Comparison of ENCODE assay signal across 13 cellular contexts in the genomic region with DNA sequence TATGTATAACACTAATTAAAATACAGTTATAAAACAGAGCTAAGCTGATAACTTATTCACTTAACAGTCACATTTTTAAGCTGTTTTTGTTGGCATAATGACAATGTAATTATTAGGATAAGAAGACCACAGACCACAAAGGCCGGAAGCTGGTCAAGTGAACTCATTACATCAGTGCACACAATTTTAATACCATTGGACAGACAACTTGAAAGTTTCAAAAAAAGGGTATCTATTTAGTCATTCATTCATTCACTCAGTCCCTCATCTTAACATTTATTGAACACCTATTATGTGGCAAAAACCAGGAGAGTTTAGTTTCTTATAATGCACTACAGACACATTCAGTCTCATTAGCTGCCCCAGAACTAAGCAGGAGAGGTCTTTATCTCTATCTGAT. TPM values are rescaled to one million over a fixed set of nuclear protein-coding genes. Genes with fewer than 3 reads are reported as not detected.
DNase-seq lines count a peak whose midpoint lies in the region; ATAC-seq and TF ChIP-seq lines count a peak whose summit lies in the region.
"Had no signal": no experiment of that assay in that cellular context is flagged by ENCODE, and none has a peak within 500 bp of the region (broad histone marks: within the 10 kb centered on the region; RNA-seq: fewer than 3 reads in every experiment).

No MANE protein-coding gene starts in this region.

- intact Hi-C loops in activated B cell treated with CpG ODN at 0.5 μM for 24 hours (cut with micrococcal nuclease): no loop called here
- intact Hi-C loops in body of pancreas (cut with DNase I): no loop called here

- no peaks in the 10 kb centered on the region for H3K27me3 ChIP-seq in MG63
- H3K27me3 ChIP-seq in body of pancreas: no peaks in the 10 kb centered on the region
- H3K27me3 ChIP-seq: cardiac muscle cell had no signal

- no peak for TF ChIP-seq CTCF in activated B cell treated with CpG ODN at 0.5 μM for 24 hours (IDR thresholded peaks at IDR 0.05)
- TF ChIP-seq CTCF in fibroblast of the aortic adventitia (IDR thresholded peaks at IDR 0.05; ENCODE audit: insufficient read depth, low read length): no peak
- TF ChIP-seq CTCF in body of pancreas (IDR thresholded peaks at IDR 0.05): no peak

- WGBS in body of pancreas, 2 donors: 43 to 55% methylated on average over 1 of the region's 1 CpG

- H3K36me3 ChIP-seq in MG63 (no peaks in the 10 kb centered on the region), body of pancreas (replicated peaks in 1 of 2; ENCODE audit: insufficient read depth in 1 of 2, low read depth in 2 of 2) (no peaks in the 10 kb centered on the region)
- H3K36me3 ChIP-seq: cardiac muscle cell, lower lobe of right lung had no signal

- POLR2A ChIA-PET in activated B cell treated with CpG ODN at 0.5 μM for 24 hours (lab: Charles Lee): interaction anchor here (0.6 to 0.7 kb wide), 2 partner anchors 10 to 824 kb away, joined by 3 read pairs; no protein-coding TSS in a partner anchor
- POLR2A ChIA-PET in naive thymus-derived CD8-positive, alpha-beta T cell (lab: Charles Lee): no interaction called here

- no peak for TF ChIP-seq POLR2A in body of pancreas (IDR thresholded peaks at IDR 0.05)

- H3K9me3 Mint-ChIP-seq in activated B cell treated with CpG ODN at 0.5 μM for 24 hours: no peaks in the 10 kb centered on the region
- no peaks in the 10 kb centered on the region for H3K9me3 Mint-ChIP-seq in naive thymus-derived CD8-positive, alpha-beta T cell

- H3K27me3 Mint-ChIP-seq in activated B cell treated with CpG ODN at 0.5 μM for 24 hours: no peaks in the 10 kb centered on the region
- H3K27me3 Mint-ChIP-seq in naive thymus-derived CD8-positive, alpha-beta T cell: no peaks in the 10 kb centered on the region

- DNase-seq in CMK (ENCODE audit: low read depth): peak; percentile 73
- peak; percentile 55 for DNase-seq in HT1080 (ENCODE audit: low read depth)
- DNase-seq in activated B cell treated with CpG ODN at 0.5 μM for 24 hours: no peak
- DNase-seq in fibroblast of the aortic adventitia (ENCODE audit: low read depth): peak; percentile 33
- DNase-seq in NCI-H1436 (lab: John Stamatoyannopoulos, UW): no peak
- no peak for DNase-seq in MG63
- DNase-seq in body of pancreas: no peak
- DNase-seq in naive thymus-derived CD8-positive, alpha-beta T cell: no peak
- DNase-seq: activated CD4-positive, alpha-beta T cell treated with anti-CD3 and anti-CD28 coated beads, Interleukin-2, amount 50 U/mL, for 1 hour; lower lobe of right lung; NCI-H1436 treated with DMSO at 0.1 percent for 48 hours had no signal

- ATAC-seq in activated B cell treated with CpG ODN at 0.5 μM for 24 hours (ENCODE audit: low read depth): no peak
- no peak for ATAC-seq in body of pancreas
- ATAC-seq in naive thymus-derived CD8-positive, alpha-beta T cell: no peak
- ATAC-seq: lower lobe of right lung, Panc1 had no signal

- H3K9me3 ChIP-seq in MG63 (no peaks in the 10 kb centered on the region), body of pancreas (no peaks in the 10 kb centered on the region)
- H3K9me3 ChIP-seq: lower lobe of right lung had no signal

- H3K4me1 ChIP-seq in body of pancreas: peaks cover 29% of the 10 kb centered on the region

- peak overlapping the region; percentile 6 for H3K4me3 Mint-ChIP-seq in activated B cell treated with CpG ODN at 0.5 μM for 24 hours
- peak overlapping the region in 3 of 10 donors; percentile 11 to 51 (median 17) for H3K4me3 Mint-ChIP-seq in naive thymus-derived CD8-positive, alpha-beta T cell

- no peak overlapping the region for H3K27ac Mint-ChIP-seq in activated B cell treated with CpG ODN at 0.5 μM for 24 hours
- peak overlapping the region in 2 of 10 donors; percentile 14 to 45 for H3K27ac Mint-ChIP-seq in naive thymus-derived CD8-positive, alpha-beta T cell

- no peak overlapping the region for H3K4me3 ChIP-seq in fibroblast of the aortic adventitia (ENCODE audit: low read depth, low read length)
- no peak overlapping the region for H3K4me3 ChIP-seq in MG63
- no peak overlapping the region for H3K4me3 ChIP-seq in body of pancreas
- H3K4me3 ChIP-seq: cardiac muscle cell, lower lobe of right lung had no signal

- H3K36me3 Mint-ChIP-seq in activated B cell treated with CpG ODN at 0.5 μM for 24 hours (ENCODE audit: low read depth): peaks cover 2% of the 10 kb centered on the region
- H3K36me3 Mint-ChIP-seq in naive thymus-derived CD8-positive, alpha-beta T cell: peaks cover 0 to 3% (median 0%) of the 10 kb centered on the region in 3 donors

- CTCF ChIA-PET in activated B cell treated with CpG ODN at 0.5 μM for 24 hours (lab: Charles Lee): no interaction called here

- peaks cover 82% of the 10 kb centered on the region for H3K4me1 Mint-ChIP-seq in activated B cell treated with CpG ODN at 0.5 μM for 24 hours
- peaks cover 38 to 86% (median 76%) of the 10 kb centered on the region in 4 donors for H3K4me1 Mint-ChIP-seq in naive thymus-derived CD8-positive, alpha-beta T cell

- no peak overlapping the region for H3K27ac ChIP-seq in body of pancreas
- H3K27ac ChIP-seq: cardiac muscle cell, lower lobe of right lung had no signal

RNA-seq across cellular contexts. Expression of a gene that starts 11.6 kb away (rescaled TPM):
- total RNA-seq in HT1080 (2014; rRNA removed; shearing (Covaris generic)): 12.1 and 17.4 TPM in 2 replicates
- polyA plus RNA-seq in HT1080 (2015; cell fraction: cytosol; rRNA removed): 17.3 and 18.2 TPM in 2 replicates
- 35.5 and 39.7 TPM in 2 replicates for polyA plus RNA-seq in HT1080 (2015; cell fraction: nucleus; rRNA removed)
- total RNA-seq in activated B cell treated with CpG ODN at 0.5 μM for 24 hours (14.8 and 16.5 TPM in 2 replicates), fibroblast of the aortic adventitia (ENCODE audit: low replicate concordance) (8.3 and 19.4 TPM in 2 replicates), body of pancreas (10 to 100 TPM; 11.2 to 11.5 TPM)
- 9.3 and 9.9 TPM in 2 replicates for total RNA-seq in MG63 (2014; rRNA removed; shearing (Covaris generic); ENCODE audit: low replicate concordance)
- total RNA-seq in naive thymus-derived CD8-positive, alpha-beta T cell: 10 to 100 TPM; 14.7 to 15.0 TPM
- 10 to 100 TPM; 28.0 to 35.0 (median 31.2) TPM for polyA plus RNA-seq in naive thymus-derived CD8-positive, alpha-beta T cell

RNA-seq across cellular contexts. Expression of a gene that starts 11.8 kb away (rescaled TPM):
- 16.5 and 17.3 TPM in 2 replicates for total RNA-seq in HT1080 (2014; rRNA removed; shearing (Covaris generic))
- 11.1 and 11.8 TPM in 2 replicates for polyA plus RNA-seq in HT1080 (2015; cell fraction: cytosol; rRNA removed)
- polyA plus RNA-seq in HT1080 (2015; cell fraction: nucleus; rRNA removed): 12.9 and 14.1 TPM in 2 replicates
- total RNA-seq in activated B cell treated with CpG ODN at 0.5 μM for 24 hours (26.7 and 34.0 TPM in 2 replicates), fibroblast of the aortic adventitia (ENCODE audit: low replicate concordance) (28.3 and 31.3 TPM in 2 replicates), body of pancreas (10 to 100 TPM; 28.3 to 29.8 TPM)
- total RNA-seq in MG63 (2014; rRNA removed; shearing (Covaris generic); ENCODE audit: low replicate concordance): 12.2 and 14.0 TPM in 2 replicates
- 10 to 100 TPM; 20.1 to 22.1 TPM for total RNA-seq in naive thymus-derived CD8-positive, alpha-beta T cell
- 10 to 100 TPM in 1 of 3 donors, 1 to 10 TPM in 2; 5.5 to 10.5 (median 8.9) TPM for polyA plus RNA-seq in naive thymus-derived CD8-positive, alpha-beta T cell

Comparison
In these comparisons a context has a peak if more than half of its experiments do, and no peak if none do; other contexts are left out.
1. DNase-seq: peak in CMK (single experiment), HT1080 (single experiment) and fibroblast of the aortic adventitia (single experiment); none in activated B cell treated with CpG ODN at 0.5 μM for 24 hours (single experiment), NCI-H1436 (single experiment), MG63 (single experiment), body of pancreas (0 of 4) and naive thymus-derived CD8-positive, alpha-beta T cell (0 of 10).